16 cellular contexts compared by ENCODE assay signal in genomic region chr10:48697821-48698764, GRCh38.
"Had no signal": no experiment of that assay in that cellular context is flagged by ENCODE, and none has a peak within 500 bp of the region (broad histone marks: within the 10 kb centered on the region; RNA-seq: fewer than 3 reads in every experiment).

No MANE protein-coding gene starts in this region.

- H3K9me3 Mint-ChIP-seq: activated naive CD4-positive, alpha-beta T cell treated with anti-CD3 and anti-CD28 coated beads, Interleukin-2, amount 50 U/mL, for 72 hours; central memory CD8-positive, alpha-beta T cell; nephron; T-helper 1 cell treated with Interleukin-12 subunit alpha and Interleukin-12 subunit beta and Interleukin-4 antibody, amounts not matched to agents 30 μg/mL and 1 μg/mL, for 36 hours had no signal

- H3K36me3 Mint-ChIP-seq: activated naive CD4-positive, alpha-beta T cell treated with anti-CD3 and anti-CD28 coated beads, Interleukin-2, amount 50 U/mL, for 72 hours had no signal

- ATAC-seq: activated naive CD4-positive, alpha-beta T cell treated with anti-CD3 and anti-CD28 coated beads, Interleukin-2, amount 50 U/mL, for 72 hours; body of pancreas; left colon had no signal

- H3K27me3 ChIP-seq: body of pancreas had no signal

- H3K4me1 ChIP-seq: body of pancreas had no signal

- H3K9me3 ChIP-seq: body of pancreas had no signal

- H3K27ac ChIP-seq: body of pancreas, epithelial cell of prostate had no signal

- H3K4me3 Mint-ChIP-seq: central memory CD8-positive, alpha-beta T cell; nephron; T-helper 1 cell treated with Interleukin-12 subunit alpha and Interleukin-12 subunit beta and Interleukin-4 antibody, amounts not matched to agents 30 μg/mL and 1 μg/mL, for 36 hours had no signal

- DNase-seq: activated CD4-positive, alpha-beta T cell treated with anti-CD3 and anti-CD28 coated beads, Interleukin-2, amount 50 U/mL, for 1 hour; activated CD4-positive, CD25-positive, alpha-beta regulatory T cell; activated effector memory CD4-positive, alpha-beta T cell treated with Interleukin-2 at 50 U/mL for 16 hours; activated T-cell treated with anti-CD3 and anti-CD28 coated beads, Interleukin-2, amount 50 U/mL, for 1 hour; amniotic stem cell; body of pancreas; cortex of kidney; effector memory CD4-positive, alpha-beta T cell; left colon; mammary epithelial cell; stimulated activated CD4-positive, alpha-beta T cell treated with anti-CD3 and anti-CD28 coated beads, Interleukin-4, amount 100 ng/mL, for 24 hours had no signal

- H3K4me3 ChIP-seq: body of pancreas had no signal

- H3K4me1 Mint-ChIP-seq: central memory CD8-positive, alpha-beta T cell; nephron had no signal

- H3K27ac Mint-ChIP-seq: activated naive CD4-positive, alpha-beta T cell treated with anti-CD3 and anti-CD28 coated beads, Interleukin-2, amount 50 U/mL, for 72 hours; T-helper 1 cell treated with Interleukin-12 subunit alpha and Interleukin-12 subunit beta and Interleukin-4 antibody, amounts not matched to agents 30 μg/mL and 1 μg/mL, for 36 hours had no signal
